8 cellular contexts compared by ENCODE assay signal in the genomic region with DNA sequence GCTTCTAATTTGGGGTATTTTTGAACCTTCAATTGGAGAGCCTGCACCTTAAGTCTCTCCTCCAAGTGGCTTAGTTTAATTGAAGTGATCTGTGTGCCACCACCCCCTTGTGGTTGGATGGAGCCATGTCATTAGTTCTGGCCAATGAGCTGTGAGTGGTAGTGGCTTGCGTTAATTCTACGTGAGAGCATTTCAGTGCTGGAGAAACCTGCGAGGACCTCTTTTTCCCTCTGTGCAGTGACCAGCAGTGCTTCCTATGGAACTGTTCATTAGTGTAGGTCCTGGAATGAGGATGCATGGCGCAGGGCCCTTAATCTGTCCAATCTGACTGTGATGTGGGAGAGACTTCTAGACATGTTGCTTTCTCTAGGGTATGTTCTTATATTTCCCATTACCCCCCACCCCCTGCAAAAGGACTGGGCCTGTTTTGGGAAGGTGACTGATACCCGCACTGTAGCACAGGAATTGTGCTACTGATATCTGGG. TPM values are rescaled to one million over a fixed set of nuclear protein-coding genes. Genes with fewer than 3 reads are reported as not detected.
DNase-seq lines count a peak whose midpoint lies in the region; ATAC-seq and TF ChIP-seq lines count a peak whose summit lies in the region.

No MANE protein-coding gene starts in this region.

- H3K4me3 ChIP-seq in GM12864 (ENCODE audit: low read depth, low read length) (no peak overlapping the region), H7 (ENCODE audit: insufficient read depth, low read depth, low read length) (no peak overlapping the region), MG63 (no peak overlapping the region), ascending aorta (no peak overlapping the region), iPS-20b (ENCODE audit: low read length) (no peak overlapping the region)

- no peaks in the 10 kb centered on the region for H3K27me3 ChIP-seq in H7 (ENCODE audit: control insufficient read depth, insufficient read depth, low read length)
- H3K27me3 ChIP-seq in MG63 = no peaks in the 10 kb centered on the region
- H3K27me3 ChIP-seq in ascending aorta = no peaks in the 10 kb centered on the region
- peaks cover 6% of the 10 kb centered on the region; the same call in 1 of the 2 replicates for H3K27me3 ChIP-seq in iPS-20b (ENCODE audit: insufficient read depth, low read length)

- intact Hi-C loops in ascending aorta (cut with DNase I) = loop anchor here (1.0 to 5.0 kb wide), 4 partner anchors 32 to 117 kb away; partner anchors contain the start of genes IMPDH1 and RBM28

- peaks cover 0 to 15% of the 10 kb centered on the region in 2 donors for H3K4me1 ChIP-seq in ascending aorta
- peaks cover 9% of the 10 kb centered on the region for H3K4me1 ChIP-seq in iPS-20b (ENCODE audit: insufficient read depth, low read length)

- peaks cover 5% of the 10 kb centered on the region for H3K36me3 ChIP-seq in H7 (replicated peaks; ENCODE audit: control insufficient read depth, insufficient read depth, low read length)
- peaks cover 5% of the 10 kb centered on the region; the same call in 1 of the 2 replicates for H3K36me3 ChIP-seq in MG63
- H3K36me3 ChIP-seq in ascending aorta = peaks cover 0 to 4% of the 10 kb centered on the region in 2 donors
- H3K36me3 ChIP-seq in iPS-20b (ENCODE audit: insufficient read depth, low read depth, low read length) = peaks cover 28% of the 10 kb centered on the region

- H3K27ac ChIP-seq in ascending aorta (no peak overlapping the region), iPS-20b (ENCODE audit: low read length) (no peak overlapping the region)

- no peak for ATAC-seq in HG03045 (IDR thresholded peaks at IDR 0.05; ENCODE audit: unreplicated experiment)

- no peaks in the 10 kb centered on the region for H3K9me3 ChIP-seq in MG63
- H3K9me3 ChIP-seq in ascending aorta = no peaks in the 10 kb centered on the region
- no peaks in the 10 kb centered on the region for H3K9me3 ChIP-seq in iPS-20b (ENCODE audit: insufficient read depth, low read depth, low read length)

- 0 out of 2 replicates have a peak overlapping the region, but pooled peaks have one; percentile 18 for H3K9ac ChIP-seq in iPS-20b (ENCODE audit: low read depth, low read length)

- peak; percentile 77 for TF ChIP-seq CTCF in GM12864 (IDR thresholded peaks at IDR 0.05; ENCODE audit: low read depth, low read length, missing control alignments)
- TF ChIP-seq CTCF in ascending aorta (IDR thresholded peaks at IDR 0.05) = peak; percentile 69 to 82 (median 72)

- DNase-seq in GM12864 (ENCODE audit: low read depth) (no peak), H7 (peak; percentile 83), MG63 (peak; percentile 12), T follicular helper cell (ENCODE audit: low read depth) (peak; percentile 55), ascending aorta (ENCODE audit: low spot score in 2 of 2) (peak in 1 of 2 donors; percentile 85)
- DNase-seq in stimulated activated CD4-positive, alpha-beta T cell treated with anti-CD3 and anti-CD28 coated beads, Interleukin-12 subunit alpha, Interleukin-12 subunit beta, amount 100 ng/mL, for 48 hours (ENCODE audit: low read depth in 2 of 3, low spot score in 1 of 3) = peak; percentile 36 to 53 (median 44)

RNA-seq across cellular contexts. Expression of gene HILPDA, which starts 3.8 kb away (rescaled TPM):
- total RNA-seq in H7 (2014; rRNA removed; shearing (Covaris generic)) = 26.0 and 31.3 TPM in 2 replicates
- total RNA-seq in MG63 (2014; rRNA removed; shearing (Covaris generic); ENCODE audit: low replicate concordance) = 7.6 and 10.0 TPM in 2 replicates
- 19.3 TPM for total RNA-seq in ascending aorta

RNA-seq across cellular contexts. Expression of gene METTL2B, which starts 17.1 kb away (rescaled TPM):
- 39.5 TPM in 2 replicates for total RNA-seq in H7 (2014; rRNA removed; shearing (Covaris generic))
- 17.2 and 19.1 TPM in 2 replicates for total RNA-seq in MG63 (2014; rRNA removed; shearing (Covaris generic); ENCODE audit: low replicate concordance)
- total RNA-seq in ascending aorta = 37.4 TPM

RNA-seq across cellular contexts. Expression of gene IMPDH1, which starts 49.7 kb away (rescaled TPM):
- total RNA-seq in H7 (2014; rRNA removed; shearing (Covaris generic)) = 27.2 and 45.7 TPM in 2 replicates
- 42.1 and 67.6 TPM in 2 replicates for total RNA-seq in MG63 (2014; rRNA removed; shearing (Covaris generic); ENCODE audit: low replicate concordance)
- 148 TPM for total RNA-seq in ascending aorta
